25 cellular contexts compared by ENCODE assay signal in genomic region chr2:7777668-7778067, GRCh38.
A peak's percentile ranks its signal among the peaks of the same experiment; 100 is the strongest.
DNase-seq lines count a peak whose midpoint lies in the region; ATAC-seq, FAIRE-seq and TF ChIP-seq lines count a peak whose summit lies in the region.
"Had no signal": no experiment of that assay in that cellular context is flagged by ENCODE, and none has a peak within 500 bp of the region (broad histone marks: within the 10 kb centered on the region; RNA-seq: fewer than 3 reads in every experiment).

No MANE protein-coding gene starts in this region.

- H4K5ac ChIP-seq in H1 (ENCODE audit: insufficient read length, low read depth, low read length) = no peak overlapping the region

- no peak overlapping the region for H3K4me3 ChIP-seq in H1 (ENCODE audit: extremely low read depth in 1 of 4, insufficient read depth in 2 of 4, low read depth in 3 of 4, low read length in 4 of 4)
- H3K4me3 ChIP-seq: BLaER1, GM12878, GM23338, HAP-1 had no signal

- H3K4me1 ChIP-seq in H1 (replicated peaks in 1 of 4; ENCODE audit: control insufficient read depth in 3 of 4, insufficient read depth in 4 of 4, low read length in 3 of 4) = peaks cover 2 to 10% (median 3%) of the 10 kb centered on the region in 4 experiments; a peak in 5 of 7 replicates
- H3K4me1 ChIP-seq: HAP-1 had no signal

- intact Hi-C loops in sciatic nerve (cut with DNase I) = no loop called here

- peaks cover 13% of the 10 kb centered on the region for H3K36me3 Mint-ChIP-seq in T-helper 2 cell treated with Interferon-gamma antibody and Interleukin-4, amounts not matched to agents 5 μg/mL and 100 μg/mL, for 36 hours (ENCODE audit: low read depth)
- no peaks in the 10 kb centered on the region for H3K36me3 Mint-ChIP-seq in activated T-helper 17 cell treated with anti-CD3 and anti-CD28 coated beads, Interleukin-2, amount 50 U/mL, for 72 hours (ENCODE audit: low read depth)
- H3K36me3 Mint-ChIP-seq in neural crest cell (ENCODE audit: low read depth) = no peaks in the 10 kb centered on the region
- H3K36me3 Mint-ChIP-seq: CD4-positive, CD25-positive, alpha-beta regulatory T cell; CD8-positive, alpha-beta T cell had no signal

- H3K79me1 ChIP-seq in H1 (ENCODE audit: low read depth, low read length) = no peaks in the 10 kb centered on the region

- peaks cover 16% of the 10 kb centered on the region for H3K9me3 Mint-ChIP-seq in T-helper 2 cell treated with Interferon-gamma antibody and Interleukin-4, amounts not matched to agents 5 μg/mL and 100 μg/mL, for 36 hours
- peaks cover 5% of the 10 kb centered on the region for H3K9me3 Mint-ChIP-seq in activated T-helper 17 cell treated with anti-CD3 and anti-CD28 coated beads, Interleukin-2, amount 50 U/mL, for 72 hours
- H3K9me3 Mint-ChIP-seq in neural crest cell = peaks cover 10% of the 10 kb centered on the region
- H3K9me3 Mint-ChIP-seq: CD8-positive, alpha-beta T cell; GM23338; HFFc6 had no signal

- no peak for DNase-seq in T-helper 2 cell treated with Interferon-gamma antibody and Interleukin-4, amounts not matched to agents 5 μg/mL and 100 μg/mL, for 36 hours (ENCODE audit: low spot score)
- DNase-seq in T-helper 2 cell = no peak
- DNase-seq in H1 (ENCODE audit: low read depth in 1 of 2, low spot score in 2 of 2) = no peak
- no peak for DNase-seq in neural crest cell (ENCODE audit: low read depth, low spot score)
- no peak for DNase-seq in COLO668 (lab: John Stamatoyannopoulos, UW; ENCODE audit: unreplicated experiment)
- DNase-seq in islet precursor cell = no peak
- no peak for DNase-seq in sciatic nerve (ENCODE audit: low spot score)
- DNase-seq: CD4-positive, CD25-positive, alpha-beta regulatory T cell; CD8-positive, alpha-beta T cell; DMS 273 treated with DMSO at 0.1 percent for 48 hours; DMS79; EL; GDM1; HFFc6 had no signal

- no peaks in the 10 kb centered on the region; a peak in 1 of 4 replicates for H3K9me3 ChIP-seq in H1 (ENCODE audit: insufficient read depth in 2 of 2, low read depth in 1 of 2, low read length in 1 of 2)
- H3K9me3 ChIP-seq: BLaER1, HAP-1 had no signal

- H2AFZ ChIP-seq in H1 (ENCODE audit: low read length) = no peak overlapping the region

- H3K27ac ChIP-seq in H1 (ENCODE audit: low read depth, low read length) = no peak overlapping the region
- H3K27ac ChIP-seq: 22Rv1, BLaER1, C4-2B had no signal

- H2BK20ac ChIP-seq in H1 (ENCODE audit: low read length) = no peak overlapping the region

- TF ChIP-seq CTCF in H1 (IDR thresholded peaks at IDR 0.05; ENCODE audit: control extremely low read depth in 1 of 3, insufficient read depth in 1 of 3, low read depth in 1 of 3, low read length in 3 of 3) (no peak), neural crest cell (conservative IDR thresholded peaks at IDR 0.05) (no peak)

- FAIRE-seq in H1 (lab: Jason Lieb, UNC) = no peak
- FAIRE-seq: A204.1, D721Med, GM12878, H54 had no signal

- H4K20me1 ChIP-seq in H1 (replicated peaks in 1 of 2; ENCODE audit: control insufficient read depth in 1 of 2, insufficient read depth in 2 of 2, low read length in 2 of 2) = no peaks in the 10 kb centered on the region
- H4K20me1 ChIP-seq: BLaER1 had no signal

- H3K4ac ChIP-seq in H1 (replicated peaks; ENCODE audit: insufficient read length, low read depth, low read length) = no peak overlapping the region

- CTCF ChIA-PET in H1 (lab: Charles Lee; ENCODE audit: partially characterized antibody) = no interaction called here

- H2BK120ac ChIP-seq in H1 (replicated peaks; ENCODE audit: low read depth, low read length) = no peak overlapping the region

- H2BK12ac ChIP-seq in H1 (ENCODE audit: low read depth, low read length) = peak overlapping the region; percentile 60; the same call in 1 of the 2 replicates

- no peaks in the 10 kb centered on the region for H3K79me2 ChIP-seq in H1 (ENCODE audit: control insufficient read depth in 1 of 2, insufficient read depth in 2 of 2, low read length in 2 of 2)

- H3K56ac ChIP-seq in H1 (replicated peaks; ENCODE audit: insufficient read length, low read depth, low read length) = no peak overlapping the region

- no peaks in the 10 kb centered on the region for H3K23me2 ChIP-seq in H1 (ENCODE audit: low read depth, low read length)

- no peak overlapping the region for H2BK5ac ChIP-seq in H1 (ENCODE audit: low read depth, low read length)

- no peak overlapping the region for H3K23ac ChIP-seq in H1 (ENCODE audit: insufficient read length)

- no peak overlapping the region; the same call in 1 of the 2 replicates for H2AK5ac ChIP-seq in H1 (ENCODE audit: low read depth, low read length)

- no peak overlapping the region for H3K18ac ChIP-seq in H1 (ENCODE audit: extremely low read depth, low read length)

- no peak for TF ChIP-seq EP300 in H1 (IDR thresholded peaks at IDR 0.05; ENCODE audit: borderline replicate concordance in 1 of 2, low read depth in 2 of 2, low read length in 2 of 2)

- no peak overlapping the region for H3K14ac ChIP-seq in H1 (ENCODE audit: insufficient read length)

- H3K4me2 ChIP-seq in H1 (ENCODE audit: insufficient read depth in 1 of 2, low read depth in 2 of 2, low read length in 2 of 2) = no peak overlapping the region
- H3K4me2 ChIP-seq: BLaER1, GM23338 had no signal

- no peak for TF ChIP-seq POLR2A in H1 (IDR thresholded peaks at IDR 0.05; ENCODE audit: control extremely low read depth in 1 of 2, low read depth in 2 of 2, low read length in 2 of 2)

- ATAC-seq in activated T-helper 17 cell treated with anti-CD3 and anti-CD28 coated beads, Interleukin-2, amount 50 U/mL, for 72 hours (replicated peaks) = no peak
- ATAC-seq in sciatic nerve = no peak
- ATAC-seq: CD8-positive, alpha-beta T cell; GM12878; GM23338 had no signal

- H4K91ac ChIP-seq in H1 (replicated peaks; ENCODE audit: insufficient read length, low read length) = no peak overlapping the region

- H3K27ac Mint-ChIP-seq in T-helper 2 cell treated with Interferon-gamma antibody and Interleukin-4, amounts not matched to agents 5 μg/mL and 100 μg/mL, for 36 hours = peak overlapping the region; percentile 33
- H3K27ac Mint-ChIP-seq in activated T-helper 17 cell treated with anti-CD3 and anti-CD28 coated beads, Interleukin-2, amount 50 U/mL, for 72 hours = peak overlapping the region; percentile 7
- H3K27ac Mint-ChIP-seq in neural crest cell (ENCODE audit: unreplicated experiment) = peak overlapping the region; percentile 69
- H3K27ac Mint-ChIP-seq: B cell; CD8-positive, alpha-beta T cell; GM23338; HFFc6 had no signal

- H2BK15ac ChIP-seq in H1 (ENCODE audit: low read length) = no peak overlapping the region

- TF ChIP-seq RAD21 in H1 (IDR thresholded peaks at IDR 0.05 in 1 of 2, conservative IDR thresholded peaks at IDR 0.05 in 1 of 2; ENCODE audit: low read depth in 2 of 2, low read length in 2 of 2) = no peak

- POLR2A ChIA-PET in H1 (lab: Charles Lee; ENCODE audit: partially characterized antibody) = no interaction called here

- H3K9ac ChIP-seq in H1 (replicated peaks in 1 of 4; ENCODE audit: extremely low read depth in 1 of 4, low read depth in 3 of 4, low read length in 3 of 4) = no peak overlapping the region
- H3K9ac ChIP-seq: BLaER1 had no signal

- WGBS in H1 (ENCODE audit: extremely low coverage in 1 of 2, insufficient coverage in 1 of 2, insufficient read length in 1 of 2, insufficient replicate concordance in 2 of 2, low coverage in 1 of 2, low lambda C conversion rate in 2 of 2, missing lambda C conversion rate in 1 of 2), 2 experiments = 93% methylated on average over 3 of the region's 3 CpGs; no CpG with 5 or more reads in 1 of the 2 experiments

- H4K8ac ChIP-seq in H1 (ENCODE audit: extremely low read depth, insufficient read depth, low read length) = no peak overlapping the region

- no peaks in the 10 kb centered on the region for H3K27me3 ChIP-seq in H1 (replicated peaks in 1 of 4; ENCODE audit: control insufficient read depth in 3 of 4, extremely low read depth in 1 of 4, insufficient read depth in 3 of 4, low read length in 3 of 4)
- H3K27me3 ChIP-seq: BLaER1 had no signal

- H3K4me3 Mint-ChIP-seq in T-helper 2 cell treated with Interferon-gamma antibody and Interleukin-4, amounts not matched to agents 5 μg/mL and 100 μg/mL, for 36 hours = no peak overlapping the region
- no peak overlapping the region for H3K4me3 Mint-ChIP-seq in activated T-helper 17 cell treated with anti-CD3 and anti-CD28 coated beads, Interleukin-2, amount 50 U/mL, for 72 hours
- H3K4me3 Mint-ChIP-seq in neural crest cell = no peak overlapping the region
- H3K4me3 Mint-ChIP-seq: B cell; CD4-positive, CD25-positive, alpha-beta regulatory T cell; CD8-positive, alpha-beta T cell; GM23338; HFFc6 had no signal

- H3K4me1 Mint-ChIP-seq in T-helper 2 cell treated with Interferon-gamma antibody and Interleukin-4, amounts not matched to agents 5 μg/mL and 100 μg/mL, for 36 hours (ENCODE audit: low read depth) = peaks cover 51% of the 10 kb centered on the region
- H3K4me1 Mint-ChIP-seq in activated T-helper 17 cell treated with anti-CD3 and anti-CD28 coated beads, Interleukin-2, amount 50 U/mL, for 72 hours = peaks cover 21% of the 10 kb centered on the region
- H3K4me1 Mint-ChIP-seq in neural crest cell = peaks cover 5% of the 10 kb centered on the region
- H3K4me1 Mint-ChIP-seq: B cell; CD4-positive, CD25-positive, alpha-beta regulatory T cell had no signal

- no peaks in the 10 kb centered on the region for H3K27me3 Mint-ChIP-seq in T-helper 2 cell treated with Interferon-gamma antibody and Interleukin-4, amounts not matched to agents 5 μg/mL and 100 μg/mL, for 36 hours (ENCODE audit: low read depth)
- H3K27me3 Mint-ChIP-seq in activated T-helper 17 cell treated with anti-CD3 and anti-CD28 coated beads, Interleukin-2, amount 50 U/mL, for 72 hours = no peaks in the 10 kb centered on the region
- H3K27me3 Mint-ChIP-seq in neural crest cell (ENCODE audit: low read depth) = no peaks in the 10 kb centered on the region

- H3K36me3 ChIP-seq in H1 (ENCODE audit: control insufficient read depth in 2 of 4, insufficient read depth in 4 of 4, low read length in 3 of 4) = no peaks in the 10 kb centered on the region
- H3K36me3 ChIP-seq: BLaER1, HAP-1 had no signal

TF ChIP-seq in H1, 55 proteins besides CTCF, POLR2A, EP300 and RAD21:
- TF ChIP-seq KDM5A (IDR thresholded peaks at IDR 0.05; ENCODE audit: low read length) (no peak), TEAD4 (IDR thresholded peaks at IDR 0.05; ENCODE audit: low read depth, low read length) (no peak), POLR2AphosphoS5 (IDR thresholded peaks at IDR 0.05; ENCODE audit: low read depth, low read length) (no peak), JUND (IDR thresholded peaks at IDR 0.05; ENCODE audit: low read length) (no peak), ZNF274 (IDR thresholded peaks at IDR 0.05; ENCODE audit: borderline replicate concordance, extremely low read depth, low read length) (no peak)

Comparison
In these comparisons a context has a peak if more than half of its experiments do, and no peak if none do; other contexts are left out.
1. H3K27ac Mint-ChIP-seq: peak in every context shown above with its lines; median percentile 69 in neural crest cell; 33 in T-helper 2 cell treated with Interferon-gamma antibody and Interleukin-4, amounts not matched to agents 5 μg/mL and 100 μg/mL, for 36 hours; 7 in activated T-helper 17 cell treated with anti-CD3 and anti-CD28 coated beads, Interleukin-2, amount 50 U/mL, for 72 hours.